In the genomic region with DNA sequence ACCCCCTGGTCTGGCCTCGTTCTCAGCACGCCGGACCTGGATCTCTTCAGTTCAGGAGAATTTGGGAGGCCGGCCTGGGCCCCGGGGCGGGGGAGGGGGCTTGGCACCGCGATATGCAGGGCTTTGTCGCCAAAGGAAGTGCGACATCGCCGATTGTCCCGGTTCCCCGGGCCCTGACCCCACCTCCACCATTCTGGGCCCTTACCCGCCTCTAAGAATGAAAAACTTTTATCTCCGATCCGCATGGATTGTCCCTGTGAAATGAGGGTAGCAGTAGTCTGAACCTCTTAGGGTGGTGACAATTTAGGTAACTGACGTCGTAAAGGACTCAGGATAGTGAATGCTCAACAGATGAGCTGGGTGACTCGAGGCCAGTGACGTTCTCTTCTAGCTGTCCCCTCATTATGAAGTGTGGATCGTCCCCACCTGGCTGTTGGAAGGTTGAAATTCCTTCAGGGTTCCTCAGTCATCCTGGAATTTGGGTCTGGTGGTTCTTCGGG, we compare ENCODE assay signal across 8 cellular contexts. TPM values are rescaled to one million over a fixed set of nuclear protein-coding genes. Genes with fewer than 3 reads are reported as not detected.
DNase-seq lines count a peak whose midpoint lies in the region; ATAC-seq, FAIRE-seq and TF ChIP-seq lines count a peak whose summit lies in the region.

No MANE protein-coding gene starts in this region.

- peak overlapping the region; percentile 82 for H3K27ac ChIP-seq in CD4-positive, CD25-positive, alpha-beta regulatory T cell (ENCODE audit: insufficient read depth, low read length, poor library complexity, severe bottlenecking)
- H3K27ac ChIP-seq in ectodermal cell (ENCODE audit: insufficient read depth, low read depth, low read length, poor library complexity, severe bottlenecking) (peak overlapping the region; percentile 63), neural progenitor cell (no peak overlapping the region)

- TF ChIP-seq CTCF in neural progenitor cell (IDR thresholded peaks at IDR 0.05) = no peak

- no peak for FAIRE-seq in frontal cortex (lab: Jason Lieb, UNC)

- 9 to 10% methylated on average over 23 of the region's 23 CpGs for WGBS in ectodermal cell, 2 experiments

- H3F3A ChIP-seq in neural progenitor cell (ENCODE audit: low read depth) = peaks cover 37% of the 10 kb centered on the region

- peaks cover 21% of the 10 kb centered on the region for H4K20me1 ChIP-seq in neural progenitor cell (ENCODE audit: low read depth)

- H3K36me3 ChIP-seq in CD4-positive, CD25-positive, alpha-beta regulatory T cell (ENCODE audit: control insufficient read depth, insufficient read depth, low read length) = peaks cover 14% of the 10 kb centered on the region
- H3K36me3 ChIP-seq in ectodermal cell (ENCODE audit: control insufficient read depth, insufficient read depth, low read length) (peaks cover 17% of the 10 kb centered on the region), neural progenitor cell (no peaks in the 10 kb centered on the region)

- no peaks in the 10 kb centered on the region for H3K9me3 Mint-ChIP-seq in CD4-positive, CD25-positive, alpha-beta regulatory T cell
- no peaks in the 10 kb centered on the region for H3K9me3 Mint-ChIP-seq in neural progenitor cell

- peak overlapping the region; percentile 78 for H3K4me2 ChIP-seq in neural progenitor cell

- H3K9ac ChIP-seq in neural progenitor cell = peak overlapping the region; percentile 54

- no peaks in the 10 kb centered on the region for H3K27me3 ChIP-seq in CD4-positive, CD25-positive, alpha-beta regulatory T cell (ENCODE audit: control insufficient read depth, insufficient read depth, low read length)
- H3K27me3 ChIP-seq in ectodermal cell (ENCODE audit: control insufficient read depth, insufficient read depth, low read length, poor library complexity, severe bottlenecking) (no peaks in the 10 kb centered on the region), neural progenitor cell (no peaks in the 10 kb centered on the region)

- no peak for DNase-seq in CD4-positive, CD25-positive, alpha-beta regulatory T cell
- DNase-seq in NAMALWA (ENCODE audit: low spot score) (peak; percentile 48), neural progenitor cell (ENCODE audit: low spot score) (no peak), GM19240 (ENCODE audit: insufficient read length, low spot score) (no peak), T-helper 9 cell (no peak), frontal cortex (ENCODE audit: low spot score in 2 of 2) (no peak)

- H3K27ac Mint-ChIP-seq in CD4-positive, CD25-positive, alpha-beta regulatory T cell = peak overlapping the region; percentile 94 to 98 (median 97)
- no peak overlapping the region for H3K27ac Mint-ChIP-seq in neural progenitor cell

- H3K79me2 ChIP-seq in neural progenitor cell (ENCODE audit: low read depth) = peaks cover 46% of the 10 kb centered on the region

- peaks cover 32% of the 10 kb centered on the region for H3K4me1 ChIP-seq in CD4-positive, CD25-positive, alpha-beta regulatory T cell (ENCODE audit: control insufficient read depth, insufficient read depth, low read length, poor library complexity, severe bottlenecking)
- no peaks in the 10 kb centered on the region for H3K4me1 ChIP-seq in ectodermal cell (ENCODE audit: control insufficient read depth, insufficient read depth, low read length)
- H3K4me1 ChIP-seq in neural progenitor cell = peaks cover 7% of the 10 kb centered on the region

- H3K27me3 Mint-ChIP-seq in CD4-positive, CD25-positive, alpha-beta regulatory T cell = no peaks in the 10 kb centered on the region
- peaks cover 7% of the 10 kb centered on the region for H3K27me3 Mint-ChIP-seq in neural progenitor cell (ENCODE audit: insufficient read depth, low read depth)

- H3K4me1 Mint-ChIP-seq in CD4-positive, CD25-positive, alpha-beta regulatory T cell = peaks cover 11 to 50% (median 21%) of the 10 kb centered on the region in 4 donors
- peaks cover 26% of the 10 kb centered on the region for H3K4me1 Mint-ChIP-seq in neural progenitor cell

- H3K4me3 ChIP-seq in CD4-positive, CD25-positive, alpha-beta regulatory T cell (ENCODE audit: low read depth, low read length) = peak overlapping the region; percentile 81
- H3K4me3 ChIP-seq in ectodermal cell (ENCODE audit: insufficient read depth, low read depth, low read length) (peak overlapping the region; percentile 92), neural progenitor cell (peak overlapping the region; percentile 93)

- H3K4me3 Mint-ChIP-seq in CD4-positive, CD25-positive, alpha-beta regulatory T cell = peak overlapping the region; percentile 92 to 99 (median 98)
- H3K4me3 Mint-ChIP-seq in neural progenitor cell = peak overlapping the region; percentile 96

- no peaks in the 10 kb centered on the region for H3K9me3 ChIP-seq in CD4-positive, CD25-positive, alpha-beta regulatory T cell (ENCODE audit: control insufficient read depth in 2 of 2, low read length in 2 of 2)
- H3K9me3 ChIP-seq in ectodermal cell (ENCODE audit: control insufficient read depth, low read length) = no peaks in the 10 kb centered on the region
- no peaks in the 10 kb centered on the region for H3K9me3 ChIP-seq in neural progenitor cell (ENCODE audit: low read depth)

- H2AFZ ChIP-seq in neural progenitor cell (replicated peaks) = no peak overlapping the region

- H3K36me3 Mint-ChIP-seq in CD4-positive, CD25-positive, alpha-beta regulatory T cell = peaks cover 5% of the 10 kb centered on the region
- no peaks in the 10 kb centered on the region for H3K36me3 Mint-ChIP-seq in neural progenitor cell

- no peak for ATAC-seq in CD4-positive, CD25-positive, alpha-beta regulatory T cell (ENCODE audit: low read depth in 2 of 2)
- no peak for ATAC-seq in GM18511 (IDR thresholded peaks at IDR 0.05; ENCODE audit: unreplicated experiment)

RNA-seq across cellular contexts. Expression of a gene that starts 0.6 kb away (rescaled TPM):
- 43.8 TPM for total RNA-seq in CD4-positive, CD25-positive, alpha-beta regulatory T cell
- 10 to 100 TPM; 26.7 to 38.6 (median 32.0) TPM for polyA plus RNA-seq in CD4-positive, CD25-positive, alpha-beta regulatory T cell
- 47.9 TPM for polyA plus RNA-seq in ectodermal cell (2013, experiment 1 of 4)
- polyA plus RNA-seq in ectodermal cell (2013, experiment 2 of 4) = 48.5 TPM
- polyA plus RNA-seq in ectodermal cell (2013, experiment 3 of 4) = 41.1 TPM
- polyA plus RNA-seq in ectodermal cell (2013, experiment 4 of 4) = 43.9 TPM
- total RNA-seq in neural progenitor cell (ENCODE audit: low replicate concordance) (21.9 and 27.7 TPM in 2 replicates), frontal cortex (10.2 TPM)

RNA-seq across cellular contexts. Expression of a gene that starts 4.3 kb away (rescaled TPM):
- 37.1 TPM for total RNA-seq in CD4-positive, CD25-positive, alpha-beta regulatory T cell
- 100 to 1,000 TPM; 223 to 248 (median 236) TPM for polyA plus RNA-seq in CD4-positive, CD25-positive, alpha-beta regulatory T cell
- 47.0 TPM for polyA plus RNA-seq in ectodermal cell (2013, experiment 1 of 4)
- 48.2 TPM for polyA plus RNA-seq in ectodermal cell (2013, experiment 2 of 4)
- 56.2 TPM for polyA plus RNA-seq in ectodermal cell (2013, experiment 3 of 4)
- 66.2 TPM for polyA plus RNA-seq in ectodermal cell (2013, experiment 4 of 4)
- 25.9 and 38.8 TPM in 2 replicates for total RNA-seq in neural progenitor cell (ENCODE audit: low replicate concordance)
- total RNA-seq in frontal cortex = 11.4 TPM

RNA-seq across cellular contexts. Expression of a gene that starts 6.8 kb away (rescaled TPM):
- 5.1 TPM for total RNA-seq in CD4-positive, CD25-positive, alpha-beta regulatory T cell
- 1 to 10 TPM; 5.6 to 8.7 (median 6.4) TPM for polyA plus RNA-seq in CD4-positive, CD25-positive, alpha-beta regulatory T cell
- polyA plus RNA-seq in ectodermal cell (2013, experiment 1 of 4) = 12.9 TPM
- 12.1 TPM for polyA plus RNA-seq in ectodermal cell (2013, experiment 2 of 4)
- polyA plus RNA-seq in ectodermal cell (2013, experiment 3 of 4) = 8.8 TPM
- 11.1 TPM for polyA plus RNA-seq in ectodermal cell (2013, experiment 4 of 4)
- 4.6 and 13.3 TPM in 2 replicates for total RNA-seq in neural progenitor cell (ENCODE audit: low replicate concordance)
- 20.4 TPM for total RNA-seq in frontal cortex

RNA-seq across cellular contexts. Expression of a gene that starts 24.6 kb away (rescaled TPM):
- total RNA-seq in CD4-positive, CD25-positive, alpha-beta regulatory T cell = 17.8 TPM
- polyA plus RNA-seq in CD4-positive, CD25-positive, alpha-beta regulatory T cell = under 1 TPM in 3 of 4 donors, not detected in 1; 0.06 to 0.11 (median 0.08) TPM
- polyA plus RNA-seq in ectodermal cell (2013, experiment 1 of 4) = 31.4 TPM
- polyA plus RNA-seq in ectodermal cell (2013, experiment 2 of 4) = 32.5 TPM
- 26.4 TPM for polyA plus RNA-seq in ectodermal cell (2013, experiment 3 of 4)
- 29.6 TPM for polyA plus RNA-seq in ectodermal cell (2013, experiment 4 of 4)
- total RNA-seq in neural progenitor cell (ENCODE audit: low replicate concordance) = 11.4 and 25.0 TPM in 2 replicates
- total RNA-seq in frontal cortex = 20.0 TPM

RNA-seq across cellular contexts. Expression of a gene that starts 27.3 kb away (rescaled TPM):
- 26.1 TPM for total RNA-seq in CD4-positive, CD25-positive, alpha-beta regulatory T cell
- polyA plus RNA-seq in CD4-positive, CD25-positive, alpha-beta regulatory T cell = 1 to 10 TPM; 5.2 to 9.4 (median 8.7) TPM
- 44.9 TPM for polyA plus RNA-seq in ectodermal cell (2013, experiment 1 of 4)
- polyA plus RNA-seq in ectodermal cell (2013, experiment 2 of 4) = 39.2 TPM
- polyA plus RNA-seq in ectodermal cell (2013, experiment 3 of 4) = 34.0 TPM
- polyA plus RNA-seq in ectodermal cell (2013, experiment 4 of 4) = 37.9 TPM
- 13.2 and 47.6 TPM in 2 replicates for total RNA-seq in neural progenitor cell (ENCODE audit: low replicate concordance)
- 11.8 TPM for total RNA-seq in frontal cortex
